19 cellular contexts compared by ENCODE assay signal in genomic region chr5:125467222-125467621, GRCh38.
DNase-seq lines count a peak whose midpoint lies in the region; ATAC-seq and TF ChIP-seq lines count a peak whose summit lies in the region.
"Had no signal": no experiment of that assay in that cellular context is flagged by ENCODE, and none has a peak within 500 bp of the region (broad histone marks: within the 10 kb centered on the region; RNA-seq: fewer than 3 reads in every experiment).

No MANE protein-coding gene starts in this region.

- H3K36me3 ChIP-seq in GM23338 (ENCODE audit: insufficient read depth) (no peaks in the 10 kb centered on the region; the same call in 1 of the 2 replicates), Panc1 (ENCODE audit: control insufficient read depth, insufficient read depth, low read length) (no peaks in the 10 kb centered on the region)
- H3K36me3 ChIP-seq: HAP-1 had no signal

- ATAC-seq in GM23338: no peak
- ATAC-seq in Panc1: no peak
- ATAC-seq: A549, K562 had no signal

- H3K79me2 ChIP-seq in GM23338 (replicated peaks; ENCODE audit: insufficient read depth): no peaks in the 10 kb centered on the region

- H3K4me1 Mint-ChIP-seq in GM23338: peaks cover 4% of the 10 kb centered on the region; the same call in 2 of the 3 replicates

- H3K27ac ChIP-seq in GM23338 (ENCODE audit: low read depth) (no peak overlapping the region), Panc1 (ENCODE audit: low read length) (peak overlapping the region; percentile 75)
- H3K27ac ChIP-seq: 22Rv1, A549, C4-2B, HL-60 had no signal

- no peaks in the 10 kb centered on the region; the same call in 2 of the 3 replicates for H3K9me3 Mint-ChIP-seq in GM23338
- H3K9me3 Mint-ChIP-seq: CD4-positive, alpha-beta T cell had no signal

- H3K4me3 ChIP-seq in GM23338 (no peak overlapping the region), Panc1 (ENCODE audit: low read depth in 2 of 2, low read length in 2 of 2) (no peak overlapping the region)
- H3K4me3 ChIP-seq: A549, HAP-1, K562 had no signal

- no peaks in the 10 kb centered on the region for H4K20me1 ChIP-seq in GM23338 (replicated peaks; ENCODE audit: insufficient read depth)

- H3K4me1 ChIP-seq in GM23338 (ENCODE audit: insufficient read depth) (no peaks in the 10 kb centered on the region), Panc1 (ENCODE audit: control insufficient read depth, insufficient read depth, low read length) (no peaks in the 10 kb centered on the region)
- H3K4me1 ChIP-seq: A549, HAP-1 had no signal

- POLR2A ChIA-PET in Panc1 (lab: Charles Lee): no interaction called here

- H3K4me2 ChIP-seq in GM23338: no peak overlapping the region
- H3K4me2 ChIP-seq: A549 had no signal

- no peak for TF ChIP-seq CTCF in GM23338 (conservative IDR thresholded peaks at IDR 0.05; ENCODE audit: low read depth in 2 of 2)
- TF ChIP-seq CTCF in Panc1 (IDR thresholded peaks at IDR 0.05): no peak

- no peak overlapping the region for H3K4me3 Mint-ChIP-seq in GM23338
- H3K4me3 Mint-ChIP-seq: CD4-positive, alpha-beta T cell had no signal

- intact Hi-C loops in Panc1 (cut with micrococcal nuclease; ENCODE audit: unreplicated experiment): no loop called here

- H2AFZ ChIP-seq in GM23338: peak overlapping the region; percentile 72; the same call in 1 of the 2 replicates

- no peak for DNase-seq in GM23338 (ENCODE audit: low spot score)
- no peak for DNase-seq in Panc1 (ENCODE audit: low read depth, low spot score)
- DNase-seq in kidney glomerular epithelial cell (lab: John Stamatoyannopoulos, UW): peak; percentile 11
- peak; percentile 79 for DNase-seq in renal cortical epithelial cell (ENCODE audit: low read depth)
- no peak for DNase-seq in NCI-H2081 treated with DMSO at 0.1 percent for 48 hours (lab: John Stamatoyannopoulos, UW)
- no peak for DNase-seq in NCI-H748 treated with DMSO at 0.1 percent for 48 hours (lab: John Stamatoyannopoulos, UW)
- DNase-seq in stimulated activated CD4-positive, alpha-beta T cell treated with anti-CD3 and anti-CD28 coated beads, Interleukin-12 subunit alpha, Interleukin-12 subunit beta, amount 100 ng/mL, for 4 hours: no peak
- DNase-seq: AML-193; CD4-positive, alpha-beta T cell; DMS153; DMS79; GDM1; IMR-90 had no signal

- no peaks in the 10 kb centered on the region for H3F3A ChIP-seq in GM23338 (replicated peaks; ENCODE audit: low read depth)

- CTCF ChIA-PET in Panc1 (lab: Charles Lee): no interaction called here

- 0 out of 2 replicates have a peak, but pooled peaks cover 5% of the 10 kb centered on the region for H3K9me2 ChIP-seq in GM23338 (ENCODE audit: insufficient read depth)

- in situ Hi-C loops in Panc1 (cut with HindIII; ENCODE audit: low pct_unique_long_range_greater_than_20kb, low sequenced_read_pairs): no loop called here

- H3K27me3 ChIP-seq in GM23338 (ENCODE audit: insufficient read depth): no peaks in the 10 kb centered on the region
- H3K27me3 ChIP-seq in Panc1 (ENCODE audit: control insufficient read depth, insufficient read depth, low read length): no peaks in the 10 kb centered on the region

- H3K27me3 Mint-ChIP-seq in GM23338 (ENCODE audit: insufficient read depth, low read depth, poor library complexity): peaks cover 2% of the 10 kb centered on the region
- H3K27me3 Mint-ChIP-seq: CD4-positive, alpha-beta T cell had no signal

- H3K36me3 Mint-ChIP-seq in GM23338 (ENCODE audit: low read depth): no peaks in the 10 kb centered on the region; the same call in 2 of the 3 replicates

- BruUV-seq in Panc1 (replicated peaks; lab: Mats Ljungman, UMichigan): no TSS peak

- no peak overlapping the region for H3K27ac Mint-ChIP-seq in GM23338
- H3K27ac Mint-ChIP-seq: CD4-positive, alpha-beta T cell had no signal

- no peaks in the 10 kb centered on the region for H3K9me3 ChIP-seq in Panc1 (ENCODE audit: control insufficient read depth, insufficient read depth, low read depth, low read length)
- H3K9me3 ChIP-seq: A549, HAP-1 had no signal

TF ChIP-seq in GM23338, 12 proteins besides CTCF, POLR2A, EP300 and RAD21 (continues in another document):
- no peak for TF ChIP-seq CREB1 (CRISPR knock-in tag; IDR thresholded peaks at IDR 0.05; ENCODE audit: low read depth)
- TF ChIP-seq POLR2AphosphoS5 (IDR thresholded peaks at IDR 0.05; ENCODE audit: low read depth): no peak
- no peak for TF ChIP-seq NANOG (IDR thresholded peaks at IDR 0.05; ENCODE audit: borderline replicate concordance)
- TF ChIP-seq REST (IDR thresholded peaks at IDR 0.05; ENCODE audit: unreplicated experiment): no peak
- TF ChIP-seq JUNB (IDR thresholded peaks at IDR 0.05; ENCODE audit: unreplicated experiment): no peak
- TF ChIP-seq ETS1 (IDR thresholded peaks at IDR 0.05): no peak
- no peak for TF ChIP-seq ZNF114 (CRISPR knock-in tag; IDR thresholded peaks at IDR 0.05)

Comparison
In these comparisons a context has a peak if more than half of its experiments do, and no peak if none do; other contexts are left out.
1. DNase-seq: peak in kidney glomerular epithelial cell (single experiment) and renal cortical epithelial cell (single experiment); none in GM23338 (single experiment), Panc1 (single experiment), NCI-H2081 treated with DMSO at 0.1 percent for 48 hours (single experiment), NCI-H748 treated with DMSO at 0.1 percent for 48 hours (single experiment) and stimulated activated CD4-positive, alpha-beta T cell treated with anti-CD3 and anti-CD28 coated beads, Interleukin-12 subunit alpha, Interleukin-12 subunit beta, amount 100 ng/mL, for 4 hours (single experiment).